In the genomic region with DNA sequence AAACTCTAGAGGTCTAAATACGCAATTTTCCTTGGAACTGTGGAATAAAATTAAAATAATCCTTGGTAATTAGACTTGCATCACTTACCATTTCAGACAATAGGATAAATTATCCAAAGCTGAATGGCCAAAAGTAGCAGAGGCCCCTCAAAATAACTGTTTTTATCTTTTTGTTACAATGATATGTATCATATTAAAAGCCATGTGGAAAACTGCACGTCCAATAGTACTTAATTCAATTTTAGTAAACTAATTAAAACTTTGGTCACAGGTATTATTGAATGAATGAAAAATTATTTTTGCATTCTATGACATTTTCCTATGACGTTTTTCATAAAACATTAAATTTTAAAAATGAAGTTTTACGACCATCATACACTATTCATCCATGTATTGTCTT, we compare ENCODE assay signal across 15 cellular contexts.
A peak's percentile ranks its signal among the peaks of the same experiment; 100 is the strongest.
DNase-seq lines count a peak whose midpoint lies in the region; ATAC-seq, FAIRE-seq and TF ChIP-seq lines count a peak whose summit lies in the region.
"Had no signal": no experiment of that assay in that cellular context is flagged by ENCODE, and none has a peak within 500 bp of the region (broad histone marks: within the 10 kb centered on the region; RNA-seq: fewer than 3 reads in every experiment).

No MANE protein-coding gene starts in this region.

- H3K4me3 ChIP-seq in SK-N-SH (ENCODE audit: low read depth in 2 of 2, low read length in 1 of 2) (no peak overlapping the region), small intestine (ENCODE audit: low read depth in 1 of 2, low read length in 2 of 2) (no peak overlapping the region)

- no peaks in the 10 kb centered on the region for H3K9me2 ChIP-seq in SK-N-SH

- no peaks in the 10 kb centered on the region for H3K27me3 ChIP-seq in SK-N-SH (ENCODE audit: insufficient read depth)
- H3K27me3 ChIP-seq in small intestine (ENCODE audit: control insufficient read depth in 2 of 2, insufficient read depth in 2 of 2, low read length in 2 of 2), result no peaks in the 10 kb centered on the region

- peak overlapping the region in 1 of 2 donors; percentile 70 for H3K27ac Mint-ChIP-seq in natural killer cell

- H3K27me3 Mint-ChIP-seq in natural killer cell (ENCODE audit: low read depth in 2 of 2), result no peaks in the 10 kb centered on the region
- H3K27me3 Mint-ChIP-seq: CD8-positive, alpha-beta memory T cell had no signal

- peaks cover 36% of the 10 kb centered on the region for H3F3A ChIP-seq in SK-N-SH (replicated peaks; ENCODE audit: insufficient read depth)

- intact Hi-C loops in natural killer cell (cut with micrococcal nuclease), result loop anchor here (5.0 kb wide), 1 partner anchor 36 kb away; no protein-coding TSS in a partner anchor

- no peak overlapping the region for H2AFZ ChIP-seq in SK-N-SH (ENCODE audit: low read depth)

- H3K9me3 ChIP-seq in SK-N-SH, result no peaks in the 10 kb centered on the region
- no peaks in the 10 kb centered on the region for H3K9me3 ChIP-seq in small intestine (ENCODE audit: control insufficient read depth, low read depth)
- H3K9me3 ChIP-seq: Caco-2 had no signal

- DNase-seq in SK-N-SH (peak; percentile 18), frontal cortex (ENCODE audit: low spot score in 2 of 2) (no peak), small intestine (no peak), Kasumi-1 (lab: John Stamatoyannopoulos, UW) (no peak), natural killer cell (no peak)
- DNase-seq: Caco-2; CD8-positive, alpha-beta memory T cell; DMS53; GF-D8; GOT3; H9 had no signal

- no peaks in the 10 kb centered on the region for H4K20me1 ChIP-seq in SK-N-SH (ENCODE audit: insufficient read depth)

- POLR2A ChIA-PET in SK-N-SH (lab: Yijun Ruan, JAX), result no interaction called here

- no peaks in the 10 kb centered on the region for H3K9me3 Mint-ChIP-seq in natural killer cell
- H3K9me3 Mint-ChIP-seq: CD8-positive, alpha-beta memory T cell; H9 had no signal

- no peak overlapping the region for H3K4me3 Mint-ChIP-seq in natural killer cell
- H3K4me3 Mint-ChIP-seq: CD8-positive, alpha-beta memory T cell; H9 had no signal

- no peak for TF ChIP-seq EP300 in SK-N-SH (IDR thresholded peaks at IDR 0.05; ENCODE audit: borderline replicate concordance in 1 of 2, low read depth in 1 of 2, low read length in 1 of 2)

- H3K27ac ChIP-seq in SK-N-SH (ENCODE audit: low read depth in 2 of 2, low read length in 1 of 2) (no peak overlapping the region), small intestine (ENCODE audit: low read depth in 1 of 2, low read length in 1 of 2) (no peak overlapping the region)

- H3K9ac ChIP-seq in SK-N-SH, result no peak overlapping the region

- no peak for ATAC-seq in HG03439 (IDR thresholded peaks at IDR 0.05; ENCODE audit: unreplicated experiment)
- no peak for ATAC-seq in natural killer cell
- ATAC-seq: HepG2 had no signal

- H3K36me3 Mint-ChIP-seq in natural killer cell, result peaks cover 11% of the 10 kb centered on the region

- CTCF ChIA-PET in SK-N-SH (lab: Yijun Ruan, JAX), result no interaction called here

- TF ChIP-seq CTCF in SK-N-SH (IDR thresholded peaks at IDR 0.05) (no peak), natural killer cell (IDR thresholded peaks at IDR 0.05) (no peak)

- no peak overlapping the region for H3K4me2 ChIP-seq in SK-N-SH

- TF ChIP-seq RAD21 in SK-N-SH (IDR thresholded peaks at IDR 0.05; ENCODE audit: low read length), result no peak

- FAIRE-seq in frontal cortex (lab: Jason Lieb, UNC) (peak; percentile 79), small intestine (lab: Jason Lieb, UNC) (peak; percentile 64)
- FAIRE-seq: GM19239, HepG2, HTR-8/SVneo had no signal

- peaks cover 66% of the 10 kb centered on the region for H3K79me2 ChIP-seq in SK-N-SH (ENCODE audit: insufficient read depth)

- peaks cover 18 to 61% of the 10 kb centered on the region in 2 experiments for H3K36me3 ChIP-seq in SK-N-SH (replicated peaks in 1 of 2; ENCODE audit: control insufficient read depth in 1 of 2, insufficient read depth in 2 of 2, low read length in 1 of 2)
- H3K36me3 ChIP-seq in small intestine (ENCODE audit: control insufficient read depth in 2 of 2, insufficient read depth in 2 of 2, low read length in 2 of 2), result peaks cover 0 to 2% of the 10 kb centered on the region in 2 donors

- peaks cover 0 to 8% of the 10 kb centered on the region in 2 experiments; a peak in 2 of 4 replicates for H3K4me1 ChIP-seq in SK-N-SH (ENCODE audit: control insufficient read depth in 1 of 2, insufficient read depth in 2 of 2, low read depth in 1 of 2, low read length in 1 of 2)
- no peaks in the 10 kb centered on the region for H3K4me1 ChIP-seq in small intestine (ENCODE audit: control insufficient read depth in 2 of 2, insufficient read depth in 1 of 2, low read depth in 1 of 2, low read length in 1 of 2)

- 82% methylated on average over 4 of the region's 4 CpGs for WGBS in SK-N-SH (ENCODE audit: low lambda C conversion rate)
- WGBS in small intestine, 3 donors, result 93 to 95% (median 95%) methylated on average over 4 of the region's 4 CpGs

- peaks cover 20 to 37% of the 10 kb centered on the region in 2 donors for H3K4me1 Mint-ChIP-seq in natural killer cell

TF ChIP-seq in SK-N-SH, 30 proteins besides CTCF, POLR2A, EP300 and RAD21:
- TF ChIP-seq NRF1 (IDR thresholded peaks at IDR 0.05; ENCODE audit: low read depth, low read length), result no peak
- TF ChIP-seq SMC3 (IDR thresholded peaks at IDR 0.05; ENCODE audit: low read depth, low read length), result no peak
- peak; percentile 15; the same call in 1 of the 2 replicates for TF ChIP-seq RCOR1 (IDR thresholded peaks at IDR 0.05; ENCODE audit: low read length)
- TF ChIP-seq USF1 (IDR thresholded peaks at IDR 0.05; ENCODE audit: borderline replicate concordance, low read depth), result no peak
- peak; percentile 52 for TF ChIP-seq GATA2 (CRISPR knock-in tag; IDR thresholded peaks at IDR 0.05)
- TF ChIP-seq CHD2 (IDR thresholded peaks at IDR 0.05; ENCODE audit: low read length, partially characterized antibody), result no peak
- TF ChIP-seq, protein P1, sequence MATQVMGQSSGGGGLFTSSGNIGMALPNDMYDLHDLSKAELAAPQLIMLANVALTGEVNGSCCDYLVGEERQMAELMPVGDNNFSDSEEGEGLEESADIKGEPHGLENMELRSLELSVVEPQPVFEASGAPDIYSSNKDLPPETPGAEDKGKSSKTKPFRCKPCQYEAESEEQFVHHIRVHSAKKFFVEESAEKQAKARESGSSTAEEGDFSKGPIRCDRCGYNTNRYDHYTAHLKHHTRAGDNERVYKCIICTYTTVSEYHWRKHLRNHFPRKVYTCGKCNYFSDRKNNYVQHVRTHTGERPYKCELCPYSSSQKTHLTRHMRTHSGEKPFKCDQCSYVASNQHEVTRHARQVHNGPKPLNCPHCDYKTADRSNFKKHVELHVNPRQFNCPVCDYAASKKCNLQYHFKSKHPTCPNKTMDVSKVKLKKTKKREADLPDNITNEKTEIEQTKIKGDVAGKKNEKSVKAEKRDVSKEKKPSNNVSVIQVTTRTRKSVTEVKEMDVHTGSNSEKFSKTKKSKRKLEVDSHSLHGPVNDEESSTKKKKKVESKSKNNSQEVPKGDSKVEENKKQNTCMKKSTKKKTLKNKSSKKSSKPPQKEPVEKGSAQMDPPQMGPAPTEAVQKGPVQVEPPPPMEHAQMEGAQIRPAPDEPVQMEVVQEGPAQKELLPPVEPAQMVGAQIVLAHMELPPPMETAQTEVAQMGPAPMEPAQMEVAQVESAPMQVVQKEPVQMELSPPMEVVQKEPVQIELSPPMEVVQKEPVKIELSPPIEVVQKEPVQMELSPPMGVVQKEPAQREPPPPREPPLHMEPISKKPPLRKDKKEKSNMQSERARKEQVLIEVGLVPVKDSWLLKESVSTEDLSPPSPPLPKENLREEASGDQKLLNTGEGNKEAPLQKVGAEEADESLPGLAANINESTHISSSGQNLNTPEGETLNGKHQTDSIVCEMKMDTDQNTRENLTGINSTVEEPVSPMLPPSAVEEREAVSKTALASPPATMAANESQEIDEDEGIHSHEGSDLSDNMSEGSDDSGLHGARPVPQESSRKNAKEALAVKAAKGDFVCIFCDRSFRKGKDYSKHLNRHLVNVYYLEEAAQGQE (IDR thresholded peaks at IDR 0.05; ENCODE audit: low read depth, low read length), result no peak
